Comparison of ENCODE assay signal across 14 cellular contexts in genomic region chr3:156781310-156782230, GRCh38. TPM values are rescaled to one million over a fixed set of nuclear protein-coding genes. Genes with fewer than 3 reads are reported as not detected.
DNase-seq lines count a peak whose midpoint lies in the region; ATAC-seq, FAIRE-seq and TF ChIP-seq lines count a peak whose summit lies in the region.
"Had no signal": no experiment of that assay in that cellular context is flagged by ENCODE, and none has a peak within 500 bp of the region (broad histone marks: within the 10 kb centered on the region; RNA-seq: fewer than 3 reads in every experiment).

No MANE protein-coding gene starts in this region.

- TF ChIP-seq CTCF in BJ (IDR thresholded peaks at IDR 0.05; ENCODE audit: insufficient read depth, low read depth, low read length), result no peak
- TF ChIP-seq CTCF in bronchial epithelial cell (IDR thresholded peaks at IDR 0.05; ENCODE audit: insufficient read depth, low read length, severe bottlenecking), result no peak

- H3K27me3 ChIP-seq in BJ (ENCODE audit: control insufficient read depth, insufficient read depth, low read length) (no peaks in the 10 kb centered on the region), bronchial epithelial cell (ENCODE audit: control insufficient read depth, insufficient read depth, low read length) (no peaks in the 10 kb centered on the region), MG63 (no peaks in the 10 kb centered on the region)
- H3K27me3 ChIP-seq: ascending aorta had no signal

- peak; percentile 29 for DNase-seq in BJ (ENCODE audit: low read depth)
- DNase-seq in M059J (ENCODE audit: low read depth), result peak; percentile 87
- DNase-seq in bronchial epithelial cell (ENCODE audit: low read depth), result peak; percentile 93
- DNase-seq in kidney tubule cell (ENCODE audit: low spot score), result peak; percentile 74
- no peak for DNase-seq in activated CD8-positive, alpha-beta memory T cell treated with anti-CD3 and anti-CD28 coated beads for 24 hours
- no peak for DNase-seq in hypothalamus (lab: John Stamatoyannopoulos, UW)
- DNase-seq in MG63, result no peak
- DNase-seq: GOT3; NCI-H2029; stimulated activated CD4-positive, alpha-beta T cell treated with anti-CD3 and anti-CD28 coated beads, Interleukin-4, amount 100 ng/mL, for 1 hour; stimulated activated naive CD4-positive, alpha-beta T cell had no signal

- FAIRE-seq in bronchial epithelial cell (lab: Jason Lieb, UNC), result no peak

- H3K9me3 ChIP-seq in MG63, result no peaks in the 10 kb centered on the region
- H3K9me3 ChIP-seq: ascending aorta had no signal

- H3K4me3 ChIP-seq in BJ (ENCODE audit: low read depth, low read length), result no peak overlapping the region
- H3K4me3 ChIP-seq in bronchial epithelial cell (ENCODE audit: low read depth, low read length), result no peak overlapping the region
- no peak overlapping the region for H3K4me3 ChIP-seq in MG63
- H3K4me3 ChIP-seq: ascending aorta had no signal

- no peak for ATAC-seq in HG02870 (IDR thresholded peaks at IDR 0.05; ENCODE audit: unreplicated experiment)
- ATAC-seq: activated T-helper 17 cell treated with anti-CD3 and anti-CD28 coated beads, Interleukin-2, amount 50 U/mL, for 72 hours had no signal

- CTCF ChIA-PET in BJ (lab: Yijun Ruan, JAX), result interaction anchor here (1.5 kb wide), 1 partner anchor 12 kb away, joined by 3 read pairs; no protein-coding TSS in a partner anchor

- H3K36me3 ChIP-seq in BJ (ENCODE audit: control insufficient read depth, insufficient read depth, low read length) (no peaks in the 10 kb centered on the region), bronchial epithelial cell (ENCODE audit: control insufficient read depth, insufficient read depth, low read length) (no peaks in the 10 kb centered on the region), MG63 (no peaks in the 10 kb centered on the region)
- H3K36me3 ChIP-seq: ascending aorta had no signal

- POLR2A ChIA-PET in BJ (lab: Charles Lee), result interaction anchor here (0.8 kb wide), 1 partner anchor 18 kb away, joined by 3 read pairs; no protein-coding TSS in a partner anchor

RNA-seq across cellular contexts. Expression of gene LEKR1, which starts 44.6 kb away (rescaled TPM):
- 0.12 and 0.53 TPM in 2 replicates for polyA plus RNA-seq in BJ (2011; rRNA removed)
- 0.26 and 0.66 TPM in 2 replicates for polyA minus RNA-seq in BJ (2011; rRNA and poly(A)+ RNA removed)
- 0.94 and 1.6 TPM in 2 replicates for total RNA-seq in M059J (2014; rRNA removed; shearing (Covaris generic))
- under 0.01 and 0.64 TPM in 2 replicates for total RNA-seq in bronchial epithelial cell
- 1.6 TPM in 1 of 2 replicates, not detected in the other for total RNA-seq in MG63 (2014; rRNA removed; shearing (Covaris generic); ENCODE audit: low replicate concordance)
- total RNA-seq: ascending aorta had no signal

Comparison
In these comparisons a context has a peak if more than half of its experiments do, and no peak if none do; other contexts are left out.
1. DNase-seq: peak in BJ (single experiment), M059J (single experiment), bronchial epithelial cell (single experiment) and kidney tubule cell (single experiment); none in activated CD8-positive, alpha-beta memory T cell treated with anti-CD3 and anti-CD28 coated beads for 24 hours (single experiment), hypothalamus (0 of 51) and MG63 (single experiment).